ENCODE assay signal across 12 cellular contexts in genomic region chr21:41924355-41924754, GRCh38. TPM values are rescaled to one million over a fixed set of nuclear protein-coding genes. Genes with fewer than 3 reads are reported as not detected.
A peak's percentile ranks its signal among the peaks of the same experiment; 100 is the strongest.
DNase-seq lines count a peak whose midpoint lies in the region; ATAC-seq, FAIRE-seq and TF ChIP-seq lines count a peak whose summit lies in the region.
"Had no signal": no experiment of that assay in that cellular context is flagged by ENCODE, and none has a peak within 500 bp of the region (broad histone marks: within the 10 kb centered on the region; RNA-seq: fewer than 3 reads in every experiment).

No MANE protein-coding gene starts in this region.

- RAD21 ChIA-PET in GM12878 (lab: Charles Lee; ENCODE audit: unreplicated experiment): interaction anchor here (0.9 to 2.9 kb wide), 12 partner anchors 14 to 184 kb away, joined by 3 to 11 read pairs (median 4); partner anchors contain the start of gene ZBTB21

- TF ChIP-seq RAD21 in GM12878 (IDR thresholded peaks at IDR 0.05; ENCODE audit: insufficient read depth, low read depth, low read length): no peak

- CTCF ChIA-PET in GM12878 (lab: Yijun Ruan, JAX): interaction anchor here (0.8 to 4.9 kb wide), 4 partner anchors 81 to 193 kb away, joined by 3 to 15 read pairs (median 10); no protein-coding TSS in a partner anchor

- in situ Hi-C loops in GM12878 (cut with MboI) (no loop called here), ACHN (cut with HindIII; ENCODE audit: low pct_ligation_motif_present, low pct_unique_long_range_greater_than_20kb, low sequenced_read_pairs) (no loop called here)

- no peaks in the 10 kb centered on the region for H3K36me3 Mint-ChIP-seq in T-helper 2 cell treated with Interferon-gamma antibody and Interleukin-4, amounts not matched to agents 5 μg/mL and 100 μg/mL, for 36 hours (ENCODE audit: low read depth)

- POLR2A ChIA-PET in GM12878 (lab: Charles Lee): interaction anchor here (1.0 to 5.5 kb wide), 3 partner anchors 45 to 139 kb away, joined by 3 to 28 read pairs (median 13); partner anchors contain the start of genes PRDM15 and ZBTB21

- H3K27ac ChIP-seq in GM12878 (ENCODE audit: control insufficient read depth, insufficient read depth) (peak overlapping the region; percentile 99), right lobe of liver (peak overlapping the region in 2 of 3 donors; percentile 37 to 81), testis (peak overlapping the region; percentile 47 to 63)

- H3K27me3 Mint-ChIP-seq in T-helper 2 cell treated with Interferon-gamma antibody and Interleukin-4, amounts not matched to agents 5 μg/mL and 100 μg/mL, for 36 hours (ENCODE audit: low read depth): no peaks in the 10 kb centered on the region

- H3K9me3 ChIP-seq in GM12878 (replicated peaks; ENCODE audit: control insufficient read depth, insufficient read depth, low read length) (no peaks in the 10 kb centered on the region), right lobe of liver (no peaks in the 10 kb centered on the region), testis (no peaks in the 10 kb centered on the region)

- no peak overlapping the region for H2AFZ ChIP-seq in GM12878 (ENCODE audit: control insufficient read depth, low read depth, low read length)

- H3K4me3 ChIP-seq in GM12878: peak overlapping the region; percentile 81
- no peak overlapping the region for H3K4me3 ChIP-seq in right lobe of liver
- no peak overlapping the region for H3K4me3 ChIP-seq in testis

- peak overlapping the region; percentile 34 for H3K4me3 Mint-ChIP-seq in T-helper 2 cell treated with Interferon-gamma antibody and Interleukin-4, amounts not matched to agents 5 μg/mL and 100 μg/mL, for 36 hours
- H3K4me3 Mint-ChIP-seq: neural crest cell had no signal

- H3K36me3 ChIP-seq in GM12878 (ENCODE audit: control insufficient read depth in 2 of 2, insufficient read depth in 2 of 2, low read length in 1 of 2): no peaks in the 10 kb centered on the region; a peak in 1 of 4 replicates
- H3K36me3 ChIP-seq in right lobe of liver: no peaks in the 10 kb centered on the region
- H3K36me3 ChIP-seq in testis (ENCODE audit: low read depth, missing control alignments): no peaks in the 10 kb centered on the region

- peaks cover 46% of the 10 kb centered on the region for H3K79me2 ChIP-seq in GM12878 (ENCODE audit: control insufficient read depth, insufficient read depth, low read length)

- SMC1A ChIA-PET in GM12878 (lab: Charles Lee; ENCODE audit: uncharacterized antibody, unreplicated experiment): interaction anchor here (0.9 to 5.3 kb wide), 10 partner anchors 8 to 191 kb away, joined by 3 to 51 read pairs (median 4); partner anchors contain the start of gene PRDM15

- WGBS in GM12878 (ENCODE audit: insufficient coverage, insufficient replicate concordance, low lambda C conversion rate, missing lambda C conversion rate): 59% methylated on average over 6 of the region's 6 CpGs
- WGBS in right lobe of liver (ENCODE audit: insufficient coverage, low coverage, low lambda C conversion rate, missing lambda C conversion rate): 71% methylated on average over 6 of the region's 6 CpGs
- 58 to 68% methylated on average over 6 of the region's 6 CpGs for WGBS in testis, 2 donors

- no peaks in the 10 kb centered on the region for H3K27me3 ChIP-seq in GM12878 (replicated peaks in 1 of 2; ENCODE audit: control insufficient read depth in 2 of 2, insufficient read depth in 2 of 2, low read length in 1 of 2)
- no peaks in the 10 kb centered on the region for H3K27me3 ChIP-seq in right lobe of liver
- no peaks in the 10 kb centered on the region for H3K27me3 ChIP-seq in testis

- peaks cover 51% of the 10 kb centered on the region for H3K4me1 Mint-ChIP-seq in T-helper 2 cell treated with Interferon-gamma antibody and Interleukin-4, amounts not matched to agents 5 μg/mL and 100 μg/mL, for 36 hours (ENCODE audit: low read depth)

- H3K9ac ChIP-seq in GM12878 (ENCODE audit: control insufficient read depth, insufficient read depth, low read length): peak overlapping the region; percentile 64

- no TSS peak for BruUV-seq in GM12878 (replicated peaks; lab: Mats Ljungman, UMichigan)

- TF ChIP-seq CTCF in GM12878 (IDR thresholded peaks at IDR 0.05 in 2 of 3, conservative IDR thresholded peaks at IDR 0.05 in 1 of 3; ENCODE audit: control insufficient read depth in 2 of 3, extremely low read depth in 1 of 3, insufficient read depth in 1 of 3, low read depth in 3 of 3, low read length in 3 of 3): no peak
- TF ChIP-seq CTCF in right lobe of liver (IDR thresholded peaks at IDR 0.05): no peak
- no peak for TF ChIP-seq CTCF in testis (IDR thresholded peaks at IDR 0.05)
- TF ChIP-seq CTCF in GM10266 (IDR thresholded peaks at IDR 0.05; ENCODE audit: control insufficient read depth, insufficient read depth, low read depth, missing control alignments): no peak

- H3K4me1 ChIP-seq in GM12878 (ENCODE audit: control insufficient read depth, insufficient read depth, low read length) (peaks cover 62% of the 10 kb centered on the region), right lobe of liver (peaks cover 0 to 25% (median 5%) of the 10 kb centered on the region in 4 donors), testis (peaks cover 27% of the 10 kb centered on the region)

- no peak for TF ChIP-seq POLR2A in GM12878 (IDR thresholded peaks at IDR 0.05; ENCODE audit: low read depth, low read length)
- TF ChIP-seq POLR2A in right lobe of liver (IDR thresholded peaks at IDR 0.05): no peak
- no peak for TF ChIP-seq POLR2A in testis (IDR thresholded peaks at IDR 0.05)

- no peaks in the 10 kb centered on the region for H3K9me3 Mint-ChIP-seq in T-helper 2 cell treated with Interferon-gamma antibody and Interleukin-4, amounts not matched to agents 5 μg/mL and 100 μg/mL, for 36 hours
- H3K9me3 Mint-ChIP-seq: neural crest cell had no signal

- DNase-seq in T-helper 2 cell treated with Interferon-gamma antibody and Interleukin-4, amounts not matched to agents 5 μg/mL and 100 μg/mL, for 36 hours (ENCODE audit: low spot score): no peak
- DNase-seq in T-helper 2 cell: no peak
- no peak for DNase-seq in GM12878 (ENCODE audit: low read depth, low spot score)
- DNase-seq in right lobe of liver: no peak
- no peak for DNase-seq in testis
- DNase-seq in ACHN: no peak
- no peak for DNase-seq in GM10266 (ENCODE audit: extremely low spot score)
- no peak for DNase-seq in AG08395 (ENCODE audit: low spot score)
- DNase-seq: 8988T, cortex of kidney, NCI-H2107 had no signal

- ATAC-seq in GM12878 (no peak), right lobe of liver (no peak)

- 0 out of 4 replicates have a peak, but pooled peaks of 1 of the 2 experiments have one; percentile 9 for TF ChIP-seq EP300 in GM12878 (IDR thresholded peaks at IDR 0.05; ENCODE audit: borderline replicate concordance in 1 of 2, control insufficient read depth in 1 of 2, low read depth in 2 of 2, low read length in 2 of 2)

- no peaks in the 10 kb centered on the region for H4K20me1 ChIP-seq in GM12878 (ENCODE audit: control insufficient read depth, insufficient read depth)

- FAIRE-seq in GM12878 (lab: Jason Lieb, UNC): no peak

- H3K4me2 ChIP-seq in GM12878 (ENCODE audit: control insufficient read depth, insufficient read depth): peak overlapping the region; percentile 97

- intact Hi-C loops in GM12878 (cut with micrococcal nuclease; ENCODE audit: unreplicated experiment) (loop anchor here (5.0 to 10.0 kb wide), 2 partner anchors 37 to 190 kb away; no protein-coding TSS in a partner anchor), right lobe of liver (cut with DNase I) (no loop called here), testis (cut with DNase I; ENCODE audit: low total_unique reads) (no loop called here)

- H3K27ac Mint-ChIP-seq in T-helper 2 cell treated with Interferon-gamma antibody and Interleukin-4, amounts not matched to agents 5 μg/mL and 100 μg/mL, for 36 hours: no peak overlapping the region

RNA-seq across cellular contexts. Expression of gene C2CD2, which starts 29.5 kb away (rescaled TPM):
- total RNA-seq in GM12878 (2013; cell fraction: nucleolus; rRNA removed): 193 and 225 TPM in 2 replicates
- 13.0 and 13.7 TPM in 2 replicates for total RNA-seq in GM12878 (2014; rRNA removed)
- 8.3 and 10.9 TPM in 2 replicates for total RNA-seq in GM12878 (2014; rRNA removed; fragmentation: Illumina TruSeq; extraction: Trizol)
- 11.2 and 11.6 TPM in 2 replicates for total RNA-seq in GM12878 (2021)
- polyA plus RNA-seq in GM12878 (2011; ENCODE audit: low read depth): 4.4 TPM
- polyA plus RNA-seq in GM12878 (2011; rRNA removed): 26.9 and 30.9 TPM in 2 replicates
- 22.6 and 26.7 TPM in 2 replicates for polyA plus RNA-seq in GM12878 (2011; cell fraction: cytosol; rRNA removed)
- 59.4 and 76.9 TPM in 2 replicates for polyA plus RNA-seq in GM12878 (2011; cell fraction: nucleus; rRNA removed)
- 7.7 and 13.4 TPM in 2 replicates for polyA plus RNA-seq in GM12878 (2012)
- polyA plus RNA-seq in GM12878 (2014; fragmentation: Illumina TruSeq; extraction: Trizol): 8.8 and 9.3 TPM in 2 replicates
- 1 to 10 TPM; 2.2 to 2.9 TPM for polyA plus RNA-seq in GM12878 (2014; fragmentation: Nextera tagmentation; extraction: Ambion mirVana)
- 9.9 and 11.1 TPM in 2 replicates for polyA plus RNA-seq in GM12878 (2014; rRNA removed)
- 1 to 10 TPM; 2.5 to 4.9 TPM for polyA plus RNA-seq in GM12878 (2016; fragmentation: Nextera tagmentation; extraction: Ambion mirVana)
- polyA minus RNA-seq in GM12878 (2011; rRNA and poly(A)+ RNA removed): 57.2 and 71.5 TPM in 2 replicates
- 9.8 and 11.5 TPM in 2 replicates for polyA minus RNA-seq in GM12878 (2011; cell fraction: cytosol; rRNA and poly(A)+ RNA removed)
- 29.0 and 42.4 TPM in 2 replicates for polyA minus RNA-seq in GM12878 (2011; cell fraction: nucleus; rRNA and poly(A)+ RNA removed)
- 10 to 100 TPM in 1 of 6 experiments, 1 to 10 TPM in 5; 7.3 to 11.4 (median 8.3) TPM for total RNA-seq in right lobe of liver
- 10 to 100 TPM; 13.2 to 17.4 TPM for total RNA-seq in testis
- polyA plus RNA-seq in testis (ENCODE audit: insufficient read depth, low read depth, low replicate concordance): 8.6 TPM

RNA-seq across cellular contexts. Expression of gene PRDM15, which starts 45.2 kb away (rescaled TPM):
- total RNA-seq in GM12878 (2013; cell fraction: nucleolus; rRNA removed): 44.8 and 48.4 TPM in 2 replicates
- total RNA-seq in GM12878 (2014; rRNA removed) (9.8 and 10.5 TPM in 2 replicates), GM12878 (2014; rRNA removed; fragmentation: Illumina TruSeq; extraction: Trizol) (6.3 and 6.8 TPM in 2 replicates), GM12878 (2021) (10.8 and 16.0 TPM in 2 replicates), right lobe of liver (1 to 10 TPM; 1.9 to 4.0 (median 2.7) TPM), testis (10 to 100 TPM; 18.8 to 21.4 TPM)
- 7.0 TPM for polyA plus RNA-seq in GM12878 (2011; ENCODE audit: low read depth)
- polyA plus RNA-seq in GM12878 (2011; rRNA removed) (6.1 and 12.5 TPM in 2 replicates), GM12878 (2014; fragmentation: Illumina TruSeq; extraction: Trizol) (6.0 and 9.0 TPM in 2 replicates), GM12878 (2014; fragmentation: Nextera tagmentation; extraction: Ambion mirVana) (1 to 10 TPM; 2.2 to 2.8 TPM), GM12878 (2014; rRNA removed) (12.4 and 16.2 TPM in 2 replicates), GM12878 (2016; fragmentation: Nextera tagmentation; extraction: Ambion mirVana) (1 to 10 TPM; 7.2 to 8.2 TPM), testis (ENCODE audit: insufficient read depth, low read depth, low replicate concordance) (8.2 TPM)
- polyA plus RNA-seq in GM12878 (2011; cell fraction: cytosol; rRNA removed): 11.1 and 15.7 TPM in 2 replicates
- polyA plus RNA-seq in GM12878 (2011; cell fraction: nucleus; rRNA removed): 107 and 122 TPM in 2 replicates
- 10.3 and 10.7 TPM in 2 replicates for polyA plus RNA-seq in GM12878 (2012)
- polyA minus RNA-seq in GM12878 (2011; rRNA and poly(A)+ RNA removed): 17.7 and 31.5 TPM in 2 replicates
- 4.0 and 8.4 TPM in 2 replicates for polyA minus RNA-seq in GM12878 (2011; cell fraction: cytosol; rRNA and poly(A)+ RNA removed)
- 19.6 and 32.8 TPM in 2 replicates for polyA minus RNA-seq in GM12878 (2011; cell fraction: nucleus; rRNA and poly(A)+ RNA removed)
